ENCODE assay signal across 24 cellular contexts in the genomic region with DNA sequence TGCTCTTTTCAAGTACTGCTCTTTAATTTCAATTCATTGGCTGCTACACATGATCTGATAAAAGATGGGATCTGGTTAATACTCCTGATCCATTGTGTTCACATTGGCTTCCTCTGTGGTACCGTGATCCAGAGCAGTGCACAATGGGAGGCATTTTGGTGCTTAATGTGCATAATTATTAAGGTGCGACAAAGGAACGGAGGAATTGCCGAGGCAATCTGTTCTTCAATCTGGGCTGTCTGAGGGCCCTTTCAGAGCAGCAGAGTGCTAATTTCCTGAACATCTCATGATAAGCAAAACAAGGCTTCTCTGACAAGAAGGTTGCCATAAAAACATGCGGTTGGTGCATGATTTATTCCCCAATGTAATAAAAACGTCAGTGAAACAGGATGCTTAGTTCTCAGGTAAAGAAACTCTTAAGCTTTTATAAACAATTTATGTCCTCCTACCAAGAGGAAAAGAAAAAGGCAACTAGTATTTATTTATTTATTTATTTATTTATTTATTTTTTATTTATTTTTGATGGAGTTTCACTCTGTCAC.
"Had no signal": no experiment of that assay in that cellular context is flagged by ENCODE, and none has a peak within 500 bp of the region (broad histone marks: within the 10 kb centered on the region; RNA-seq: fewer than 3 reads in every experiment).

No MANE protein-coding gene starts in this region.

- H3K36me3 Mint-ChIP-seq: activated CD8-positive, alpha-beta memory T cell treated with anti-CD3 and anti-CD28 coated beads, Interleukin-2, amount 10 ng/mL, durations not matched to agents 7 days and 5 days; activated naive CD4-positive, alpha-beta T cell treated with anti-CD3 and anti-CD28 coated beads, Interleukin-2, amount 10 ng/mL, durations not matched to agents 7 days and 5 days; naive thymus-derived CD8-positive, alpha-beta T cell; stimulated activated effector memory CD8-positive, alpha-beta T cell treated with anti-CD3 and anti-CD28 coated beads, Interleukin-12 subunit alpha, Interleukin-12 subunit beta, amount 100 ng/mL, for 72 hours; type B pancreatic cell had no signal

- H2AFZ ChIP-seq: hepatocyte had no signal

- H3K9me3 ChIP-seq: neutrophil, pancreas, right lobe of liver, stomach had no signal

- ATAC-seq: activated CD8-positive, alpha-beta memory T cell treated with anti-CD3 and anti-CD28 coated beads, Interleukin-2, amount 10 ng/mL, durations not matched to agents 7 days and 5 days; left colon; lower lobe of right lung; naive thymus-derived CD8-positive, alpha-beta T cell; pancreas; right lobe of liver; stimulated activated effector memory CD8-positive, alpha-beta T cell treated with anti-CD3 and anti-CD28 coated beads, Interleukin-12 subunit alpha, Interleukin-12 subunit beta, amount 100 ng/mL, for 72 hours had no signal

- H3K27ac ChIP-seq: coronary artery, hepatocyte, lower lobe of right lung, neutrophil, pancreas, right lobe of liver, stomach had no signal

- DNase-seq: activated CD4-positive, alpha-beta memory T cell treated with anti-CD3 and anti-CD28 coated beads, Interleukin-2, amount 10 ng/mL, durations not matched to agents 7 days and 5 days; activated CD4-positive, alpha-beta T cell treated with anti-CD3 and anti-CD28 coated beads for 48 hours; activated CD4-positive, CD25-positive, alpha-beta regulatory T cell; activated CD8-positive, alpha-beta memory T cell treated with anti-CD3 and anti-CD28 coated beads, Interleukin-2, amount 10 ng/mL, durations not matched to agents 7 days and 5 days; activated naive CD4-positive, alpha-beta T cell treated with anti-CD3 and anti-CD28 coated beads, Interleukin-2, amount 10 ng/mL, durations not matched to agents 7 days and 5 days; aorta; erythroblast; left colon; lower lobe of right lung; naive thymus-derived CD8-positive, alpha-beta T cell; pancreas; right lobe of liver; stimulated activated CD4-positive, alpha-beta T cell treated with anti-CD3 and anti-CD28 coated beads, Interleukin-4, amount 100 ng/mL, for 24 hours; stomach; T-helper 1 cell; T-helper 9 cell had no signal

- H3K27me3 Mint-ChIP-seq: activated CD4-positive, alpha-beta memory T cell treated with anti-CD3 and anti-CD28 coated beads, Interleukin-2, amount 10 ng/mL, durations not matched to agents 7 days and 5 days; activated CD8-positive, alpha-beta memory T cell treated with anti-CD3 and anti-CD28 coated beads, Interleukin-2, amount 10 ng/mL, durations not matched to agents 7 days and 5 days; activated naive CD4-positive, alpha-beta T cell treated with anti-CD3 and anti-CD28 coated beads, Interleukin-2, amount 10 ng/mL, durations not matched to agents 7 days and 5 days; central memory CD8-positive, alpha-beta T cell; naive thymus-derived CD8-positive, alpha-beta T cell; type B pancreatic cell had no signal

- H3K4me3 ChIP-seq: coronary artery, hepatocyte, lower lobe of right lung, pancreas, right lobe of liver, smooth muscle cell, stomach had no signal

- H3K27ac Mint-ChIP-seq: activated CD4-positive, alpha-beta memory T cell treated with anti-CD3 and anti-CD28 coated beads, Interleukin-2, amount 10 ng/mL, durations not matched to agents 7 days and 5 days; activated CD8-positive, alpha-beta memory T cell treated with anti-CD3 and anti-CD28 coated beads, Interleukin-2, amount 10 ng/mL, durations not matched to agents 7 days and 5 days; activated naive CD4-positive, alpha-beta T cell treated with anti-CD3 and anti-CD28 coated beads, Interleukin-2, amount 10 ng/mL, durations not matched to agents 7 days and 5 days; activated T-helper 2 cell treated with anti-CD3 and anti-CD28 coated beads, Interferon-gamma antibody, Interleukin-2, Interleukin-4, amounts not matched to agents 10 μg/mL and 5 μg/mL and 100 μg/mL, durations not matched to agents 14 hours and 24 hours and 36 hours; naive thymus-derived CD8-positive, alpha-beta T cell; stimulated activated effector memory CD8-positive, alpha-beta T cell treated with anti-CD3 and anti-CD28 coated beads, Interleukin-12 subunit alpha, Interleukin-12 subunit beta, amount 100 ng/mL, for 72 hours; type B pancreatic cell had no signal

- H3K36me3 ChIP-seq: lower lobe of right lung, neutrophil, pancreas, right lobe of liver, stomach had no signal

- H3K4me1 Mint-ChIP-seq: activated CD4-positive, alpha-beta memory T cell treated with anti-CD3 and anti-CD28 coated beads, Interleukin-2, amount 10 ng/mL, durations not matched to agents 7 days and 5 days; activated CD8-positive, alpha-beta memory T cell treated with anti-CD3 and anti-CD28 coated beads, Interleukin-2, amount 10 ng/mL, durations not matched to agents 7 days and 5 days; activated naive CD4-positive, alpha-beta T cell treated with anti-CD3 and anti-CD28 coated beads, Interleukin-2, amount 10 ng/mL, durations not matched to agents 7 days and 5 days; central memory CD8-positive, alpha-beta T cell; naive thymus-derived CD8-positive, alpha-beta T cell; stimulated activated effector memory CD8-positive, alpha-beta T cell treated with anti-CD3 and anti-CD28 coated beads, Interleukin-12 subunit alpha, Interleukin-12 subunit beta, amount 100 ng/mL, for 72 hours had no signal

- H3K4me1 ChIP-seq: lower lobe of right lung, pancreas, right lobe of liver, stomach had no signal

- H3K27me3 ChIP-seq: hepatocyte, pancreas, right lobe of liver, stomach had no signal

- H3K4me3 Mint-ChIP-seq: activated CD4-positive, alpha-beta memory T cell treated with anti-CD3 and anti-CD28 coated beads, Interleukin-2, amount 10 ng/mL, durations not matched to agents 7 days and 5 days; activated CD8-positive, alpha-beta memory T cell treated with anti-CD3 and anti-CD28 coated beads, Interleukin-2, amount 10 ng/mL, durations not matched to agents 7 days and 5 days; activated naive CD4-positive, alpha-beta T cell treated with anti-CD3 and anti-CD28 coated beads, Interleukin-2, amount 10 ng/mL, durations not matched to agents 7 days and 5 days; central memory CD8-positive, alpha-beta T cell; naive thymus-derived CD8-positive, alpha-beta T cell; stimulated activated effector memory CD8-positive, alpha-beta T cell treated with anti-CD3 and anti-CD28 coated beads, Interleukin-12 subunit alpha, Interleukin-12 subunit beta, amount 100 ng/mL, for 72 hours; type B pancreatic cell had no signal

- H3K4me2 ChIP-seq: hepatocyte had no signal

- H3K9me3 Mint-ChIP-seq: activated CD4-positive, alpha-beta memory T cell treated with anti-CD3 and anti-CD28 coated beads, Interleukin-2, amount 10 ng/mL, durations not matched to agents 7 days and 5 days; activated naive CD4-positive, alpha-beta T cell treated with anti-CD3 and anti-CD28 coated beads, Interleukin-2, amount 10 ng/mL, durations not matched to agents 7 days and 5 days; activated T-helper 2 cell treated with anti-CD3 and anti-CD28 coated beads, Interferon-gamma antibody, Interleukin-2, Interleukin-4, amounts not matched to agents 10 μg/mL and 5 μg/mL and 100 μg/mL, durations not matched to agents 14 hours and 24 hours and 36 hours; type B pancreatic cell had no signal
